ENCODE assay signal across 9 cellular contexts in the genomic region with DNA sequence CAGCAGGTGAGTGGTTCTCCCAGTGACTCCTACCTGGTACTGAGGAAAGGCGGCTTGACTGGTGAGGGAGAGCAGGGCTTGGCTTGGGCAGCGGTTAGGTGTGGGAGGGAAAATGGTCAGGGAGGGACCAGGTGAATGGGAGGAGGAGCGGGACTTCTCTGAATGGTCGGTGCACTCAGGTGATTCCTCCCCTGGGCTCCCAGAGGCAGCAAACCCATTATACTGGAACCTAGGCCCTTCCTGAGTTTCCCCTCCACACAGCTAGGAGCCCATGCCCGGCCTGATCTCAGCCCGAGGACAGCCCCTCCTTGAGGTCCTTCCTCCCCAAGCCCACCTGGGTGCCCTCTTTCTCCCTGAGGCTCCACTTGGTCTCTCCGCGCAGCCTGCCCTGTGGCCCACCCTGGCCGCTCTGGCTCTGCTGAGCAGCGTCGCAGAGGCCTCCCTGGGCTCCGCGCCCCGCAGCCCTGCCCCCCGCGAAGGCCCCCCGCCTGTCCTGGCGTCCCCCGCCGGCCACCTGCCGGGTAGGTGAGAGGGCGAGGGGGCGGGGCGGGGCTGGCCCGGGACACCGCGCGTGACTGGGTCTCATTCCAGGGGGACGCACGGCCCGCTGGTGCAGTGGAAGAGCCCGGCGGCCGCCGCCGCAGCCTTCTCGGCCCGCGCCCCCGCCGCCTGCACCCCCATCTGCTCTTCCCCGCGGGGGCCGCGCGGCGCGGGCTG. TPM values are rescaled to one million over a fixed set of nuclear protein-coding genes. Genes with fewer than 3 reads are reported as not detected.
A peak's percentile ranks its signal among the peaks of the same experiment; 100 is the strongest.
DNase-seq lines count a peak whose midpoint lies in the region; ATAC-seq and TF ChIP-seq lines count a peak whose summit lies in the region.
"Had no signal": no experiment of that assay in that cellular context is flagged by ENCODE, and none has a peak within 500 bp of the region (broad histone marks: within the 10 kb centered on the region; RNA-seq: fewer than 3 reads in every experiment).

No MANE protein-coding gene starts in this region.

- H3K4me3 Mint-ChIP-seq in activated CD8-positive, alpha-beta T cell treated with anti-CD3 and anti-CD28 coated beads, Interleukin-2, amount 10 ng/mL, durations not matched to agents 7 days and 5 days, result no peak overlapping the region
- no peak overlapping the region for H3K4me3 Mint-ChIP-seq in activated CD8-positive, alpha-beta T cell treated with anti-CD3 and anti-CD28 coated beads for 36 hours
- H3K4me3 Mint-ChIP-seq in type B pancreatic cell, result peak overlapping the region; percentile 84
- no peak overlapping the region for H3K4me3 Mint-ChIP-seq in natural killer cell treated with Interleukin-12 subunit alpha and Interleukin-12 subunit beta and Interleukin-15 and Interleukin-18, amount 100 ng/mL, for 72 hours

- no peak for TF ChIP-seq CTCF in activated CD8-positive, alpha-beta T cell treated with anti-CD3 and anti-CD28 coated beads for 36 hours (IDR thresholded peaks at IDR 0.05)
- no peak for TF ChIP-seq CTCF in astrocyte of the cerebellum (IDR thresholded peaks at IDR 0.05; ENCODE audit: low read depth, low read length, missing control alignments)
- no peak for TF ChIP-seq CTCF in type B pancreatic cell (conservative IDR thresholded peaks at IDR 0.05)

- H3K27ac Mint-ChIP-seq in activated CD8-positive, alpha-beta T cell treated with anti-CD3 and anti-CD28 coated beads, Interleukin-2, amount 10 ng/mL, durations not matched to agents 7 days and 5 days, result no peak overlapping the region
- no peak overlapping the region for H3K27ac Mint-ChIP-seq in activated CD8-positive, alpha-beta T cell treated with anti-CD3 and anti-CD28 coated beads for 36 hours
- no peak overlapping the region for H3K27ac Mint-ChIP-seq in type B pancreatic cell
- no peak overlapping the region for H3K27ac Mint-ChIP-seq in natural killer cell treated with Interleukin-12 subunit alpha and Interleukin-12 subunit beta and Interleukin-15 and Interleukin-18, amount 100 ng/mL, for 72 hours

- peaks cover 20% of the 10 kb centered on the region for H3K27me3 Mint-ChIP-seq in activated CD8-positive, alpha-beta T cell treated with anti-CD3 and anti-CD28 coated beads, Interleukin-2, amount 10 ng/mL, durations not matched to agents 7 days and 5 days (ENCODE audit: low read depth)
- H3K27me3 Mint-ChIP-seq in activated CD8-positive, alpha-beta T cell treated with anti-CD3 and anti-CD28 coated beads for 36 hours, result peaks cover 25% of the 10 kb centered on the region
- peaks cover 46% of the 10 kb centered on the region for H3K27me3 Mint-ChIP-seq in type B pancreatic cell
- peaks cover 9 to 20% of the 10 kb centered on the region in 2 donors for H3K27me3 Mint-ChIP-seq in natural killer cell treated with Interleukin-12 subunit alpha and Interleukin-12 subunit beta and Interleukin-15 and Interleukin-18, amount 100 ng/mL, for 72 hours

- peaks cover 4% of the 10 kb centered on the region for H3K36me3 Mint-ChIP-seq in activated CD8-positive, alpha-beta T cell treated with anti-CD3 and anti-CD28 coated beads, Interleukin-2, amount 10 ng/mL, durations not matched to agents 7 days and 5 days (ENCODE audit: low read depth)
- H3K36me3 Mint-ChIP-seq in activated CD8-positive, alpha-beta T cell treated with anti-CD3 and anti-CD28 coated beads for 36 hours (ENCODE audit: low read depth), result peaks cover 1% of the 10 kb centered on the region
- no peaks in the 10 kb centered on the region for H3K36me3 Mint-ChIP-seq in type B pancreatic cell
- no peaks in the 10 kb centered on the region for H3K36me3 Mint-ChIP-seq in natural killer cell treated with Interleukin-12 subunit alpha and Interleukin-12 subunit beta and Interleukin-15 and Interleukin-18, amount 100 ng/mL, for 72 hours

- CTCF ChIA-PET in activated CD8-positive, alpha-beta T cell treated with anti-CD3 and anti-CD28 coated beads, Interleukin-2, amount 10 ng/mL, durations not matched to agents 7 days and 5 days (lab: Charles Lee), result interaction anchor here (0.9 to 11.3 kb wide), 39 partner anchors 11 to 849 kb away, joined by 3 to 506 read pairs (median 6); partner anchors contain the start of genes ATP6V0B, DPH2, IPO13 and KDM4A
- CTCF ChIA-PET in activated CD8-positive, alpha-beta T cell treated with anti-CD3 and anti-CD28 coated beads for 36 hours (lab: Charles Lee), result interaction anchor here (0.9 to 12.8 kb wide), 45 partner anchors 10 to 709 kb away, joined by 3 to 307 read pairs (median 7); partner anchors contain the start of genes ATP6V0B, CCDC24, IPO13 and KDM4A

- intact Hi-C loops in activated CD8-positive, alpha-beta T cell treated with anti-CD3 and anti-CD28 coated beads for 36 hours (cut with micrococcal nuclease), result loop anchor here (2.0 kb wide), 1 partner anchor 173 kb away; no protein-coding TSS in a partner anchor

- POLR2A ChIA-PET in activated CD8-positive, alpha-beta T cell treated with anti-CD3 and anti-CD28 coated beads, Interleukin-2, amount 10 ng/mL, durations not matched to agents 7 days and 5 days (lab: Charles Lee), result interaction anchor here (1.2 kb wide), 1 partner anchor 11 kb away, joined by 5 read pairs; the partner anchor contains the start of gene IPO13
- POLR2A ChIA-PET in activated CD8-positive, alpha-beta T cell treated with anti-CD3 and anti-CD28 coated beads for 36 hours (lab: Charles Lee), result interaction anchor here (1.1 to 1.8 kb wide), 2 partner anchors 12 to 29 kb away, joined by 3 to 4 read pairs; no protein-coding TSS in a partner anchor

- ATAC-seq in activated CD8-positive, alpha-beta T cell treated with anti-CD3 and anti-CD28 coated beads, Interleukin-2, amount 10 ng/mL, durations not matched to agents 7 days and 5 days, result peak; percentile 8
- no peak for ATAC-seq in activated CD8-positive, alpha-beta T cell treated with anti-CD3 and anti-CD28 coated beads for 36 hours
- no peak for ATAC-seq in GM19455 (IDR thresholded peaks at IDR 0.05; ENCODE audit: unreplicated experiment)
- no peak for ATAC-seq in HG03139 (IDR thresholded peaks at IDR 0.05; ENCODE audit: unreplicated experiment)
- no peak for ATAC-seq in natural killer cell treated with Interleukin-12 subunit alpha and Interleukin-12 subunit beta and Interleukin-15 and Interleukin-18, amount 100 ng/mL, for 72 hours

- H3K4me1 Mint-ChIP-seq in activated CD8-positive, alpha-beta T cell treated with anti-CD3 and anti-CD28 coated beads, Interleukin-2, amount 10 ng/mL, durations not matched to agents 7 days and 5 days (ENCODE audit: low read depth), result peaks cover 23% of the 10 kb centered on the region
- peaks cover 18% of the 10 kb centered on the region for H3K4me1 Mint-ChIP-seq in activated CD8-positive, alpha-beta T cell treated with anti-CD3 and anti-CD28 coated beads for 36 hours (ENCODE audit: low read depth)
- peaks cover 20% of the 10 kb centered on the region for H3K4me1 Mint-ChIP-seq in type B pancreatic cell (ENCODE audit: unreplicated experiment)
- peaks cover 0 to 20% of the 10 kb centered on the region in 2 donors for H3K4me1 Mint-ChIP-seq in natural killer cell treated with Interleukin-12 subunit alpha and Interleukin-12 subunit beta and Interleukin-15 and Interleukin-18, amount 100 ng/mL, for 72 hours (ENCODE audit: low read depth in 2 of 2)

- in situ Hi-C loops in astrocyte of the cerebellum (cut with HindIII; ENCODE audit: low sequenced_read_pairs), result loop anchor here (5.0 kb wide), 3 partner anchors 74 to 169 kb away; no protein-coding TSS in a partner anchor

- DNase-seq in activated CD8-positive, alpha-beta T cell treated with anti-CD3 and anti-CD28 coated beads, Interleukin-2, amount 10 ng/mL, durations not matched to agents 7 days and 5 days, result no peak
- DNase-seq in activated CD8-positive, alpha-beta T cell treated with anti-CD3 and anti-CD28 coated beads for 36 hours, result no peak
- no peak for DNase-seq in astrocyte of the cerebellum (ENCODE audit: low read depth)
- peak; percentile 63 for DNase-seq in left kidney (ENCODE audit: low read depth, low spot score)
- DNase-seq in type B pancreatic cell (ENCODE audit: extremely low spot score, unreplicated experiment), result no peak
- no peak for DNase-seq in natural killer cell treated with Interleukin-12 subunit alpha and Interleukin-12 subunit beta and Interleukin-15 and Interleukin-18, amount 100 ng/mL, for 72 hours (ENCODE audit: low spot score)
- DNase-seq: DND-41 had no signal

- H3K9me3 Mint-ChIP-seq in activated CD8-positive, alpha-beta T cell treated with anti-CD3 and anti-CD28 coated beads, Interleukin-2, amount 10 ng/mL, durations not matched to agents 7 days and 5 days (ENCODE audit: insufficient read depth), result no peaks in the 10 kb centered on the region
- H3K9me3 Mint-ChIP-seq in activated CD8-positive, alpha-beta T cell treated with anti-CD3 and anti-CD28 coated beads for 36 hours, result no peaks in the 10 kb centered on the region
- no peaks in the 10 kb centered on the region for H3K9me3 Mint-ChIP-seq in type B pancreatic cell
- H3K9me3 Mint-ChIP-seq in natural killer cell treated with Interleukin-12 subunit alpha and Interleukin-12 subunit beta and Interleukin-15 and Interleukin-18, amount 100 ng/mL, for 72 hours, result no peaks in the 10 kb centered on the region

- H3K4me3 ChIP-seq in astrocyte of the cerebellum (ENCODE audit: low read depth, low read length), result peak overlapping the region; percentile 31

RNA-seq across cellular contexts. Expression of gene ARTN, which starts 2.3 kb away (rescaled TPM):
- total RNA-seq in activated CD8-positive, alpha-beta T cell treated with anti-CD3 and anti-CD28 coated beads, Interleukin-2, amount 10 ng/mL, durations not matched to agents 7 days and 5 days, result under 1 TPM; 0.23 to 0.68 TPM
- under 1 TPM; 0.36 to 0.68 TPM for total RNA-seq in activated CD8-positive, alpha-beta T cell treated with anti-CD3 and anti-CD28 coated beads for 36 hours
- 6.4 and 7.2 TPM in 2 replicates for total RNA-seq in type B pancreatic cell (ENCODE audit: low replicate concordance)
- total RNA-seq in natural killer cell treated with Interleukin-12 subunit alpha and Interleukin-12 subunit beta and Interleukin-15 and Interleukin-18, amount 100 ng/mL, for 72 hours, result 1 to 10 TPM in 1 of 2 donors, not detected in 1; 1.2 TPM

RNA-seq across cellular contexts. Expression of gene IPO13, which starts 10.9 kb away (rescaled TPM):
- total RNA-seq in activated CD8-positive, alpha-beta T cell treated with anti-CD3 and anti-CD28 coated beads, Interleukin-2, amount 10 ng/mL, durations not matched to agents 7 days and 5 days, result 10 to 100 TPM; 23.7 to 24.5 TPM
- total RNA-seq in activated CD8-positive, alpha-beta T cell treated with anti-CD3 and anti-CD28 coated beads for 36 hours, result 10 to 100 TPM; 16.2 to 16.5 TPM
- total RNA-seq in type B pancreatic cell (ENCODE audit: low replicate concordance), result 31.5 and 39.4 TPM in 2 replicates
- total RNA-seq in natural killer cell treated with Interleukin-12 subunit alpha and Interleukin-12 subunit beta and Interleukin-15 and Interleukin-18, amount 100 ng/mL, for 72 hours, result 10 to 100 TPM; 28.4 to 43.1 TPM

RNA-seq across cellular contexts. Expression of gene DPH2, which starts 33.9 kb away (rescaled TPM):
- 10 to 100 TPM; 32.4 to 32.9 TPM for total RNA-seq in activated CD8-positive, alpha-beta T cell treated with anti-CD3 and anti-CD28 coated beads, Interleukin-2, amount 10 ng/mL, durations not matched to agents 7 days and 5 days
- total RNA-seq in activated CD8-positive, alpha-beta T cell treated with anti-CD3 and anti-CD28 coated beads for 36 hours, result 10 to 100 TPM; 29.6 to 34.1 TPM
- 25.7 and 30.2 TPM in 2 replicates for total RNA-seq in type B pancreatic cell (ENCODE audit: low replicate concordance)
- total RNA-seq in natural killer cell treated with Interleukin-12 subunit alpha and Interleukin-12 subunit beta and Interleukin-15 and Interleukin-18, amount 100 ng/mL, for 72 hours, result 10 to 100 TPM; 37.4 to 93.8 TPM

RNA-seq across cellular contexts. Expression of gene ATP6V0B, which starts 38.9 kb away (rescaled TPM):
- total RNA-seq in activated CD8-positive, alpha-beta T cell treated with anti-CD3 and anti-CD28 coated beads, Interleukin-2, amount 10 ng/mL, durations not matched to agents 7 days and 5 days, result 100 to 1,000 TPM; 116 to 117 TPM
- total RNA-seq in activated CD8-positive, alpha-beta T cell treated with anti-CD3 and anti-CD28 coated beads for 36 hours, result 10 to 100 TPM; 67.6 to 75.5 TPM
- total RNA-seq in type B pancreatic cell (ENCODE audit: low replicate concordance), result 115 and 135 TPM in 2 replicates
- 100 to 1,000 TPM; 161 to 203 TPM for total RNA-seq in natural killer cell treated with Interleukin-12 subunit alpha and Interleukin-12 subunit beta and Interleukin-15 and Interleukin-18, amount 100 ng/mL, for 72 hours

RNA-seq across cellular contexts. Expression of gene B4GALT2, which starts 43.1 kb away (rescaled TPM):
- 10 to 100 TPM; 20.1 to 20.2 TPM for total RNA-seq in activated CD8-positive, alpha-beta T cell treated with anti-CD3 and anti-CD28 coated beads, Interleukin-2, amount 10 ng/mL, durations not matched to agents 7 days and 5 days
- 10 to 100 TPM; 35.4 to 35.5 TPM for total RNA-seq in activated CD8-positive, alpha-beta T cell treated with anti-CD3 and anti-CD28 coated beads for 36 hours
- 44.3 and 54.8 TPM in 2 replicates for total RNA-seq in type B pancreatic cell (ENCODE audit: low replicate concordance)
- 10 to 100 TPM; 12.8 to 48.6 TPM for total RNA-seq in natural killer cell treated with Interleukin-12 subunit alpha and Interleukin-12 subunit beta and Interleukin-15 and Interleukin-18, amount 100 ng/mL, for 72 hours
